1 cellular context compared by ENCODE assay signal in the genomic region with DNA sequence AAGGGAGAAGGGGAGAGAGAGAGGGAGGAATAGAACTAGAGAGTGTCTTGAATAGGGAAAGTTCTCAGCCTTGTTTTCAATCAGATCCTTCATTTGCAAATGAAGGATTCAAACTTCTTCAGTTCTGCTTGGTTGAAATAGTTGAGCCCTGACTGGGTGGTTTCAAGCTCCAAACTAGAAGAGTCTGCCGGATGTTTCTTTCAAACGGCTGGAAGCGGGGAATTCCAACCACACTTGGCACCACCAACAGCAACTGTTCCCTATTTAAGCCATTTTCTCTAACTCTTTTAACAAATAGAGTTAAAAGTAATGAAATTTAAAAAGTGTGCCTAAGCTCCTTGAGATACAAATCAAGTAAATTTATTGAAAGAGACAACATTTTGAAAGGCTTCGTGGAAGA.
TF ChIP-seq lines count a peak whose summit lies in the region.

No MANE protein-coding gene starts in this region.

TF ChIP-seq in HEK293, 187 proteins besides CTCF, POLR2A, EP300 and RAD21 (continued from another document):
- TF ChIP-seq, protein P1, sequence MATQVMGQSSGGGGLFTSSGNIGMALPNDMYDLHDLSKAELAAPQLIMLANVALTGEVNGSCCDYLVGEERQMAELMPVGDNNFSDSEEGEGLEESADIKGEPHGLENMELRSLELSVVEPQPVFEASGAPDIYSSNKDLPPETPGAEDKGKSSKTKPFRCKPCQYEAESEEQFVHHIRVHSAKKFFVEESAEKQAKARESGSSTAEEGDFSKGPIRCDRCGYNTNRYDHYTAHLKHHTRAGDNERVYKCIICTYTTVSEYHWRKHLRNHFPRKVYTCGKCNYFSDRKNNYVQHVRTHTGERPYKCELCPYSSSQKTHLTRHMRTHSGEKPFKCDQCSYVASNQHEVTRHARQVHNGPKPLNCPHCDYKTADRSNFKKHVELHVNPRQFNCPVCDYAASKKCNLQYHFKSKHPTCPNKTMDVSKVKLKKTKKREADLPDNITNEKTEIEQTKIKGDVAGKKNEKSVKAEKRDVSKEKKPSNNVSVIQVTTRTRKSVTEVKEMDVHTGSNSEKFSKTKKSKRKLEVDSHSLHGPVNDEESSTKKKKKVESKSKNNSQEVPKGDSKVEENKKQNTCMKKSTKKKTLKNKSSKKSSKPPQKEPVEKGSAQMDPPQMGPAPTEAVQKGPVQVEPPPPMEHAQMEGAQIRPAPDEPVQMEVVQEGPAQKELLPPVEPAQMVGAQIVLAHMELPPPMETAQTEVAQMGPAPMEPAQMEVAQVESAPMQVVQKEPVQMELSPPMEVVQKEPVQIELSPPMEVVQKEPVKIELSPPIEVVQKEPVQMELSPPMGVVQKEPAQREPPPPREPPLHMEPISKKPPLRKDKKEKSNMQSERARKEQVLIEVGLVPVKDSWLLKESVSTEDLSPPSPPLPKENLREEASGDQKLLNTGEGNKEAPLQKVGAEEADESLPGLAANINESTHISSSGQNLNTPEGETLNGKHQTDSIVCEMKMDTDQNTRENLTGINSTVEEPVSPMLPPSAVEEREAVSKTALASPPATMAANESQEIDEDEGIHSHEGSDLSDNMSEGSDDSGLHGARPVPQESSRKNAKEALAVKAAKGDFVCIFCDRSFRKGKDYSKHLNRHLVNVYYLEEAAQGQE (tag by site-specific recombination; IDR thresholded peaks at IDR 0.05), result no peak
- TF ChIP-seq HOXC10 (CRISPR knock-in tag; IDR thresholded peaks at IDR 0.05), result no peak
- TF ChIP-seq PRDM1 (tag by site-specific recombination; IDR thresholded peaks at IDR 0.05), result 0 out of 2 replicates have a peak, but pooled peaks have one; percentile 7
